In the genomic region with DNA sequence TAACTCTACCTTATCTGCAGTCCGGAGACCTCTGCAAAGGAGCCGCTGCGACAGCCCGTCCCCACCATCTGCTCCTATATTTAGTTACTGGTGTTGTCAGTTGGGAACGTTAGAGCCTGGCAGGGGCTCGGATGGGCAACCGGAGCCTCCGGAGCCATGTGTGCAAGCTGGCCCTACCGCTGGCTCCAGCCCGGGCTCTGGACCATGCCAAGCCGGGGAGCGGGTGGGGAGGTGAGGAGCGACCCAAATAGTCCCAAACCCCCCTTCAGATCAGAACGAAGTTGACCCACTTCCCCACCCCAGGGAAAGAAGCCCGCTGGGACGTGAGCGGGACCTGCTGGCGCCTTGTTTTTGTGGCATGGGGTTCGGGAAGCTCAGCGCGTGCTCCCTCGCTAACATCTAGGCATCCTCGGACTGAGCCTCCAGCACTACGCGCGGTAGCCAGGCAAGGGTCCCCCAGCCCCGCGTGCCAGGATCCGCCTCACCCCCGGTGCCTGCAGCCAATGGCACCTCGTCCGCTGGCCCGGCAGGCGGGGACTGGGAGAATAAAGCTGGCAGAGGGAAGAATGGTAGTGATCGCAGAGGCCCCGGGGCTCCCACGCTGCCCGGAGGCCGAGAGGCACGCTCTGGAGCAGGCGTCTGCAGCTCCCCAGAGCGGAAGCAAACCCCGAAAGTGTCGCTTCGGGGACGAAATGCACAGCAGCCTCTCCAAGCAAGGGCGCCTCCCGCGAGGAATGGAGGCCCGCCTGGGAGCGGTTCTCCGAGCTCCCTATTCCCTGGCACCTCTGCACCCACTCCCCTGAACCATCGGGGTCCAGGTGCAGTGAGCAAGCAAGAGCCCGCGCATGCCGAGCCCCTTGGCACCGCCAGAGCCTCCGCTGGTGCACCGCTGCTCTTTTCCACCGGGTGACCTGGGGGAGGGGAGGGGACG, we compare ENCODE assay signal across 8 cellular contexts. TPM values are rescaled to one million over a fixed set of nuclear protein-coding genes. Genes with fewer than 3 reads are reported as not detected.
DNase-seq lines count a peak whose midpoint lies in the region; ATAC-seq, FAIRE-seq and TF ChIP-seq lines count a peak whose summit lies in the region.

No MANE protein-coding gene starts in this region.

- FAIRE-seq in GM12892 (lab: Jason Lieb, UNC): peak; percentile 33

- intact Hi-C loops in activated naive CD4-positive, alpha-beta T cell treated with anti-CD3 and anti-CD28 coated beads for 36 hours (cut with micrococcal nuclease): loop anchor here (1.0 to 10.0 kb wide), 5 partner anchors 23 to 373 kb away; a partner anchor contains a TSS

- no peak for TF ChIP-seq POLR2A in GM12892 (IDR thresholded peaks at IDR 0.05; ENCODE audit: low read depth, low read length)

- peaks cover 4% of the 10 kb centered on the region for H3K9me3 Mint-ChIP-seq in activated naive CD4-positive, alpha-beta T cell treated with anti-CD3 and anti-CD28 coated beads for 36 hours

- H3K4me1 Mint-ChIP-seq in activated naive CD4-positive, alpha-beta T cell treated with anti-CD3 and anti-CD28 coated beads for 36 hours (ENCODE audit: low read depth): peaks cover 10% of the 10 kb centered on the region

- H3K27me3 ChIP-seq in neutrophil: peaks cover 48% of the 10 kb centered on the region

- no peaks in the 10 kb centered on the region for H3K9me3 ChIP-seq in neutrophil

- H3K36me3 ChIP-seq in neutrophil: no peaks in the 10 kb centered on the region

- CTCF ChIA-PET in activated naive CD4-positive, alpha-beta T cell treated with anti-CD3 and anti-CD28 coated beads for 36 hours (lab: Charles Lee): interaction anchor here (0.8 to 1.6 kb wide), 6 partner anchors 20 to 145 kb away, joined by 3 to 4 read pairs (median 4); no protein-coding TSS in a partner anchor

- H3K4me1 ChIP-seq in neutrophil (ENCODE audit: control insufficient read depth in 1 of 2, insufficient read depth in 1 of 2, low read depth in 1 of 2, low read length in 1 of 2): peaks cover 15 to 17% of the 10 kb centered on the region in 2 experiments

- H3K27ac ChIP-seq in neutrophil: no peak overlapping the region

- peak overlapping the region; percentile 84 for H3K4me3 Mint-ChIP-seq in activated naive CD4-positive, alpha-beta T cell treated with anti-CD3 and anti-CD28 coated beads for 36 hours

- no peaks in the 10 kb centered on the region for H3K36me3 Mint-ChIP-seq in activated naive CD4-positive, alpha-beta T cell treated with anti-CD3 and anti-CD28 coated beads for 36 hours (ENCODE audit: low read depth)

- DNase-seq in ACHN (peak; percentile 62), GM12892 (ENCODE audit: insufficient read length) (peak; percentile 58), NCI-H226 (peak; percentile 21), germinal center (ENCODE audit: low spot score) (peak; percentile 60), A172 (ENCODE audit: low spot score) (no peak)
- DNase-seq in activated naive CD4-positive, alpha-beta T cell treated with anti-CD3 and anti-CD28 coated beads for 36 hours: peak; percentile 42

- no peak for TF ChIP-seq CTCF in neutrophil (IDR thresholded peaks at IDR 0.05)

- peak; percentile 47 for ATAC-seq in HG02885 (IDR thresholded peaks at IDR 0.05; ENCODE audit: poor library complexity, unreplicated experiment)

- H3K27me3 Mint-ChIP-seq in activated naive CD4-positive, alpha-beta T cell treated with anti-CD3 and anti-CD28 coated beads for 36 hours (ENCODE audit: low read depth): peaks cover 2% of the 10 kb centered on the region

- H3K4me3 ChIP-seq in neutrophil (ENCODE audit: low read depth in 1 of 2, low read length in 1 of 2): peak overlapping the region; percentile 59 to 71

- in situ Hi-C loops in ACHN (cut with HindIII; ENCODE audit: low pct_ligation_motif_present, low pct_unique_long_range_greater_than_20kb, low sequenced_read_pairs): no loop called here

- H3K27ac Mint-ChIP-seq in activated naive CD4-positive, alpha-beta T cell treated with anti-CD3 and anti-CD28 coated beads for 36 hours: no peak overlapping the region

RNA-seq across cellular contexts. Expression of a gene that starts 0.7 kb away (rescaled TPM):
- 13.4 TPM for polyA plus RNA-seq in GM12892 (2012; ENCODE audit: missing spikeins)
- total RNA-seq in activated naive CD4-positive, alpha-beta T cell treated with anti-CD3 and anti-CD28 coated beads for 36 hours: 10 to 100 TPM in 1 of 2 experiments, 1 to 10 TPM in 1; 8.6 to 10.7 TPM
- 4.1 and 6.3 TPM in 2 replicates for total RNA-seq in A172 (2014; rRNA removed; shearing (Covaris generic))

RNA-seq across cellular contexts. Expression of a gene that starts 22.2 kb away (rescaled TPM):
- 25.9 TPM for polyA plus RNA-seq in GM12892 (2012; ENCODE audit: missing spikeins)
- 10 to 100 TPM; 20.0 to 21.0 TPM for total RNA-seq in activated naive CD4-positive, alpha-beta T cell treated with anti-CD3 and anti-CD28 coated beads for 36 hours
- 30.2 and 31.6 TPM in 2 replicates for total RNA-seq in A172 (2014; rRNA removed; shearing (Covaris generic))

RNA-seq across cellular contexts. Expression of a gene that starts 59.7 kb away (rescaled TPM):
- polyA plus RNA-seq in GM12892 (2012; ENCODE audit: missing spikeins): not detected
- not detected for total RNA-seq in activated naive CD4-positive, alpha-beta T cell treated with anti-CD3 and anti-CD28 coated beads for 36 hours
- not detected in 2 replicates for total RNA-seq in A172 (2014; rRNA removed; shearing (Covaris generic))
